In the genomic region with DNA sequence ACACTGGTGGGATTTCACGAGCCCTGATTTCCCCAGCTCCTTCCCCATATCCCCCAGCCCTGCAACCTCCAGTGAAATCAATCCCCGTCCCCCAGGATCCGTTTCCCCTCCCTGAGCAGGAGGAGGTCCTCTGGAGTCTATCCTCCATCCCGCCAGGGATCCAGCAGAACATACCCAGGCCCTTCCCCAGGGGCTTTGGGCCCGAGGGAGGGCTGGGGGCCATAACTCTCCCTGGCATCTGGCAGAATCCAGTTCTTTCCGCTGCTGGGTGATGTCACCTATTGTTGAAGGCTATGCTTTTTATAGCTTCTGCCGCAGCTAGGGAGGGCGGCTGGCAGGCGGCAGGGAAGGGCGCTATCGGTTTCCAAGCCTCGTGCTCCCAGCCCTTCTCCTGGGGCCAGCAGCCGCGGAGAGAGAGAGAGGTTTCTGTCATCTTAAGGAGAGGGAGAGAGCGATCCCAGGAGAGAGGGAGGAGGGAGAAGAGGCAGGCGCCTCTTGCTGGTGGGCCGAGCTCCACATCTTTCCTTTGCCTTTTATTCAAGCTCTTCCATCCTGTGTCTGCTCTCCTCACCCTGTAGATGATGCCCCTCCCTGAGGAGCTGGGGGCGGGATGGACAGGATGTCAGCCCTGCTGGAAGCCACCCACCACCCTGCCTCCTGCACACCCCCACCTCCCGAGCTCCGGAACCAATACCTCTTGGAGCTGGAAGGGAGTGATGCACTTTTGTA, we compare ENCODE assay signal across 8 cellular contexts.
DNase-seq lines count a peak whose midpoint lies in the region; ATAC-seq and FAIRE-seq lines count a peak whose summit lies in the region.

No MANE protein-coding gene starts in this region.

- H3K27me3 ChIP-seq in neuron (ENCODE audit: insufficient read depth, low read length) (no peaks in the 10 kb centered on the region), small intestine (ENCODE audit: control insufficient read depth in 2 of 2, insufficient read depth in 2 of 2, low read length in 2 of 2) (no peaks in the 10 kb centered on the region)

- H3K27ac ChIP-seq in small intestine (ENCODE audit: low read depth in 1 of 2, low read length in 1 of 2): no peak overlapping the region

- peak overlapping the region; percentile 26 for H2AFZ ChIP-seq in neuron (ENCODE audit: low read depth, low read length)

- H3K4me3 ChIP-seq in neuron (ENCODE audit: low read length) (no peak overlapping the region), small intestine (ENCODE audit: low read depth in 1 of 2, low read length in 2 of 2) (no peak overlapping the region)

- H3K36me3 ChIP-seq in neuron (ENCODE audit: insufficient read depth, low read length): no peaks in the 10 kb centered on the region
- H3K36me3 ChIP-seq in small intestine (ENCODE audit: control insufficient read depth in 2 of 2, insufficient read depth in 2 of 2, low read length in 2 of 2): no peaks in the 10 kb centered on the region

- WGBS in small intestine, 3 donors: 23 to 28% (median 28%) methylated on average over 19 to 20 of the region's 20 CpGs

- no peak for FAIRE-seq in small intestine (lab: Jason Lieb, UNC)

- ATAC-seq in GM18909 (IDR thresholded peaks at IDR 0.05; ENCODE audit: poor library complexity, unreplicated experiment) (no peak), HG02970 (IDR thresholded peaks at IDR 0.05; ENCODE audit: low FRiP score, unreplicated experiment) (no peak)

- peak; percentile 55 for DNase-seq in DMS 273 treated with DMSO at 0.1 percent for 48 hours (lab: John Stamatoyannopoulos, UW)
- peak; percentile 67 for DNase-seq in NCI-H345 (lab: John Stamatoyannopoulos, UW)
- peak; percentile 49 for DNase-seq in fibroblast of gingiva (ENCODE audit: low read depth)
- no peak for DNase-seq in HK-2 (ENCODE audit: unreplicated experiment)
- no peak for DNase-seq in small intestine

- H3K9me3 ChIP-seq in neuron (ENCODE audit: low read length): no peaks in the 10 kb centered on the region
- no peaks in the 10 kb centered on the region for H3K9me3 ChIP-seq in small intestine (ENCODE audit: control insufficient read depth, low read depth)

- H3K4me1 ChIP-seq in neuron (ENCODE audit: insufficient read depth, low read length) (peaks cover 9% of the 10 kb centered on the region), small intestine (ENCODE audit: control insufficient read depth in 2 of 2, insufficient read depth in 1 of 2, low read depth in 1 of 2, low read length in 1 of 2) (no peaks in the 10 kb centered on the region)

Comparison
In these comparisons a context has a peak if more than half of its experiments do, and no peak if none do; other contexts are left out.
1. DNase-seq: peak in DMS 273 treated with DMSO at 0.1 percent for 48 hours (single experiment), NCI-H345 (single experiment) and fibroblast of gingiva (single experiment); none in HK-2 (single experiment) and small intestine (single experiment).